In the genomic region with DNA sequence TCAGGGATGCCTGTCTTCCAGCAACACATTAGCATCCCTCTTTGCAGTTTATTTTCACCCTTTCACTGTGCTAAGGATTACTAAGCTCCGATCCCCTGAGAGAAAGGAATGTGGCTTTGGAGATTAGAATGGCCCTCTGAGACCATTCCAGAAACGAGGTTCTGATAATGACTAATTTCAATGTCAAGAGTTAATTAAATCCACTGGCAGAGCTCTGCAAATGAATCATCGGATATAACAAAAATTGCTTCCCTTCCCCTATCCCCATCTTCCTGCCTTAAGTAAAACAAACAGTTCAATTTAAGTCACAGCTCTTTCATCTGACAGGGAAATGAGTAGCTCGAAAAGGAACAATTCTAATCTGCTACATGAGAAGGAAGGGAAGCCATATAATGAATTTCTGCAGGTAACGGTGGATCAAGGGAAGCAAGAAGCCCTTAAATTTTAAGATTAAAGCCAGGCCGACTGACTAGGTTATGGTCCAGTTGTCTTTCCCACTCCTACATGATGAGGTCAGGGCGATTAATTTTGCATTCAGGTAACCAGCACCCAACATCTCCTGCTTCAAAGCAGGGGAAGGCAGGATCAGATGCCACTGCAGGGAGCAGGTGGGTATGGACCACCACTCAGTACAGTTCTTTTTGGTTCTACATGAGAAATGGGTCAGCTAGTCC, we compare ENCODE assay signal across 12 cellular contexts. TPM values are rescaled to one million over a fixed set of nuclear protein-coding genes. Genes with fewer than 3 reads are reported as not detected.
DNase-seq lines count a peak whose midpoint lies in the region; FAIRE-seq and TF ChIP-seq lines count a peak whose summit lies in the region.
"Had no signal": no experiment of that assay in that cellular context is flagged by ENCODE, and none has a peak within 500 bp of the region (broad histone marks: within the 10 kb centered on the region; RNA-seq: fewer than 3 reads in every experiment).

No MANE protein-coding gene starts in this region.

- H4K20me1 ChIP-seq in PC-9 (ENCODE audit: insufficient read depth): no peaks in the 10 kb centered on the region
- H4K20me1 ChIP-seq in endothelial cell of umbilical vein (replicated peaks; ENCODE audit: control insufficient read depth, extremely low read depth, insufficient read depth, low read length): no peaks in the 10 kb centered on the region

- peak; percentile 100 for FAIRE-seq in G401.6 (lab: Jason Lieb, UNC)
- peak; percentile 89 for FAIRE-seq in endothelial cell of umbilical vein (lab: Jason Lieb, UNC)

- H3K27ac ChIP-seq in PC-9: peak overlapping the region; percentile 91
- H3K27ac ChIP-seq in endothelial cell of umbilical vein (ENCODE audit: insufficient read depth, low read depth, low read length): peak overlapping the region; percentile 56
- H3K27ac ChIP-seq: ascending aorta, heart left ventricle had no signal

- CTCF ChIA-PET in PC-9 (lab: Charles Lee): no interaction called here
- CTCF ChIA-PET in endothelial cell of umbilical vein (lab: Charles Lee): interaction anchor here (0.8 to 7.6 kb wide), 15 partner anchors 8 to 118 kb away, joined by 3 to 67 read pairs (median 5); a partner anchor contains a TSS
- CTCF ChIA-PET in GM10248 (lab: Yijun Ruan, JAX): interaction anchor here (0.9 to 1.8 kb wide), 9 partner anchors 9 to 81 kb away, joined by 3 to 9 read pairs (median 4); no protein-coding TSS in a partner anchor

- POLR2A ChIA-PET in PC-9 (lab: Charles Lee; ENCODE audit: unreplicated experiment) (interaction anchor here (0.6 to 0.8 kb wide), 2 partner anchors 190 to 631 kb away, joined by 5 to 8 read pairs; no protein-coding TSS in a partner anchor), endothelial cell of umbilical vein (lab: Charles Lee) (interaction anchor here (0.7 to 1.4 kb wide), 2 partner anchors 14 to 15 kb away, joined by 4 to 6 read pairs; no protein-coding TSS in a partner anchor), GM10248 (lab: Yijun Ruan, JAX) (no interaction called here)

- H3K4me1 ChIP-seq in PC-9 (replicated peaks; ENCODE audit: insufficient read depth) (peaks cover 86% of the 10 kb centered on the region), endothelial cell of umbilical vein (ENCODE audit: control insufficient read depth, extremely low read depth, insufficient read depth, low read length) (peaks cover 65% of the 10 kb centered on the region)
- H3K4me1 ChIP-seq: ascending aorta had no signal

- no peaks in the 10 kb centered on the region for H3K9me2 ChIP-seq in PC-9 (ENCODE audit: insufficient read depth)

- BruUV-seq in PC-9 (replicated peaks; lab: Mats Ljungman, UMichigan) (no TSS peak), endothelial cell of umbilical vein (replicated peaks; lab: Mats Ljungman, UMichigan) (TSS peak; percentile 11)

- peaks cover 70% of the 10 kb centered on the region for H3F3A ChIP-seq in PC-9 (ENCODE audit: insufficient read depth, low read depth)

- TF ChIP-seq CTCF in PC-9 (conservative IDR thresholded peaks at IDR 0.05): no peak
- TF ChIP-seq CTCF in endothelial cell of umbilical vein (IDR thresholded peaks at IDR 0.05; ENCODE audit: extremely low read depth in 1 of 2, insufficient read depth in 1 of 2, low read depth in 1 of 2, low read length in 2 of 2): no peak
- TF ChIP-seq CTCF in GM10248 (IDR thresholded peaks at IDR 0.05; ENCODE audit: control extremely low read depth, extremely low read depth, low read depth, missing control alignments): no peak

- H3K36me3 ChIP-seq in PC-9 (ENCODE audit: low read depth): peaks cover 48% of the 10 kb centered on the region
- H3K36me3 ChIP-seq in endothelial cell of umbilical vein (ENCODE audit: control insufficient read depth in 2 of 2, extremely low read depth in 1 of 2, insufficient read depth in 2 of 2, low read length in 2 of 2): peaks cover 0 to 10% of the 10 kb centered on the region in 2 experiments
- H3K36me3 ChIP-seq: ascending aorta, heart left ventricle had no signal

- dilution Hi-C loops in endothelial cell of umbilical vein (cut with MboI; ENCODE audit: extremely low pct_ligation_motif_present, low sequenced_read_pairs): no loop called here

- H3K9me1 ChIP-seq in endothelial cell of umbilical vein (replicated peaks; ENCODE audit: control insufficient read depth, extremely low read depth, insufficient read depth, low read length): no peaks in the 10 kb centered on the region

- DNase-seq in PC-9 (peak in 1 of 2 experiments; percentile 94), endothelial cell of umbilical vein (ENCODE audit: low read depth, low spot score) (peak; percentile 88), non-pigmented ciliary epithelial cell (ENCODE audit: low read depth) (peak; percentile 70), HT-29 (ENCODE audit: low spot score) (no peak), UCSD-AML1 (lab: John Stamatoyannopoulos, UW; ENCODE audit: unreplicated experiment) (no peak), GM10248 (ENCODE audit: extremely low spot score) (no peak)
- DNase-seq in activated CD4-positive, CD25-positive, alpha-beta regulatory T cell treated with anti-CD3 and anti-CD28 coated beads, Interleukin-2, amount 50 U/mL, for 72 hours: no peak
- DNase-seq: heart left ventricle; stimulated activated CD4-positive, alpha-beta T cell treated with anti-CD3 and anti-CD28 coated beads, Interleukin-12 subunit alpha, Interleukin-12 subunit beta, amount 100 ng/mL, for 4 hours; stimulated activated naive CD4-positive, alpha-beta T cell had no signal

- intact Hi-C loops in PC-9 (cut with micrococcal nuclease; ENCODE audit: unreplicated experiment) (loop anchor here (10.0 kb wide), 1 partner anchor 165 kb away; a partner anchor contains a TSS), endothelial cell of umbilical vein (cut with micrococcal nuclease) (loop anchor here (1.0 to 2.0 kb wide), 3 partner anchors 8 to 121 kb away; a partner anchor contains a TSS)

- H3K9ac ChIP-seq in endothelial cell of umbilical vein (replicated peaks; ENCODE audit: extremely low read depth, insufficient read depth, low read length): peak overlapping the region; percentile 29

- no peaks in the 10 kb centered on the region for H3K9me3 ChIP-seq in PC-9 (ENCODE audit: insufficient read depth, low read depth)
- no peaks in the 10 kb centered on the region for H3K9me3 ChIP-seq in endothelial cell of umbilical vein (replicated peaks; ENCODE audit: control insufficient read depth, insufficient read depth, low read length)
- H3K9me3 ChIP-seq: ascending aorta, heart left ventricle had no signal

- H3K4me3 ChIP-seq in PC-9 (peak overlapping the region; percentile 20; the same call in 1 of the 2 replicates), endothelial cell of umbilical vein (replicated peaks in 1 of 3; ENCODE audit: insufficient read depth in 1 of 3, low read depth in 1 of 3, low read length in 3 of 3) (no peak overlapping the region)
- H3K4me3 ChIP-seq: ascending aorta, heart left ventricle had no signal

- peaks cover 77% of the 10 kb centered on the region for H3K79me2 ChIP-seq in PC-9 (ENCODE audit: low read depth)
- H3K79me2 ChIP-seq in endothelial cell of umbilical vein (ENCODE audit: control insufficient read depth, insufficient read depth, low read length): peaks cover 41% of the 10 kb centered on the region

- H3K27me3 ChIP-seq in PC-9 (ENCODE audit: insufficient read depth, low read depth) (no peaks in the 10 kb centered on the region), endothelial cell of umbilical vein (ENCODE audit: control insufficient read depth in 2 of 2, insufficient read depth in 2 of 2, low read length in 2 of 2) (no peaks in the 10 kb centered on the region)
- H3K27me3 ChIP-seq: ascending aorta had no signal

- no peak overlapping the region for H2AFZ ChIP-seq in PC-9
- no peak overlapping the region for H2AFZ ChIP-seq in endothelial cell of umbilical vein (ENCODE audit: low read depth, low read length)

- TF ChIP-seq POLR2A in endothelial cell of umbilical vein (IDR thresholded peaks at IDR 0.05; ENCODE audit: low read depth, low read length): no peak

- peak overlapping the region; percentile 60 for H3K4me2 ChIP-seq in PC-9
- peak overlapping the region; percentile 72 for H3K4me2 ChIP-seq in endothelial cell of umbilical vein (ENCODE audit: insufficient read depth, low read length)

TF ChIP-seq in endothelial cell of umbilical vein, 7 proteins besides CTCF, POLR2A, EP300 and RAD21:
- TF ChIP-seq, protein P1, sequence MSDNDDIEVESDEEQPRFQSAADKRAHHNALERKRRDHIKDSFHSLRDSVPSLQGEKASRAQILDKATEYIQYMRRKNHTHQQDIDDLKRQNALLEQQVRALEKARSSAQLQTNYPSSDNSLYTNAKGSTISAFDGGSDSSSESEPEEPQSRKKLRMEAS (IDR thresholded peaks at IDR 0.05; ENCODE audit: insufficient read depth, insufficient read length): no peak
- TF ChIP-seq POLR2AphosphoS5 (IDR thresholded peaks at IDR 0.05; ENCODE audit: insufficient read depth, low read depth, low read length) (peak; percentile 84), JUN (IDR thresholded peaks at IDR 0.05; ENCODE audit: borderline replicate concordance, insufficient read depth, insufficient read length, low read depth) (peak; percentile 88), GATA2 (IDR thresholded peaks at IDR 0.05; ENCODE audit: insufficient read depth, insufficient read length, low read depth, low read length) (peak; percentile 85), MYC (IDR thresholded peaks at IDR 0.05; ENCODE audit: low read depth, low read length) (no peak), FOS (IDR thresholded peaks at IDR 0.05; ENCODE audit: borderline replicate concordance, insufficient read depth, low read length) (peak; percentile 96), EZH2 (IDR thresholded peaks at IDR 0.05; ENCODE audit: borderline replicate concordance, low read depth, low read length, severe bottlenecking) (no peak)

RNA-seq across cellular contexts. Expression of a gene that starts 50.5 kb away (rescaled TPM):
- total RNA-seq in PC-9 (2021) (105 and 133 TPM in 2 replicates), endothelial cell of umbilical vein (58.4 and 62.6 TPM in 2 replicates)
- 53.4 and 68.0 TPM in 2 replicates for polyA plus RNA-seq in endothelial cell of umbilical vein
- 47.7 and 57.8 TPM in 2 replicates for polyA plus RNA-seq in endothelial cell of umbilical vein (2011; cell fraction: cytosol; rRNA removed)
- polyA plus RNA-seq in endothelial cell of umbilical vein (2011; cell fraction: nucleus; rRNA removed): 20.9 and 26.8 TPM in 2 replicates
- polyA plus RNA-seq in endothelial cell of umbilical vein (2012): 42.5 and 45.7 TPM in 2 replicates
- 22.1 and 25.1 TPM in 2 replicates for polyA minus RNA-seq in endothelial cell of umbilical vein
- polyA minus RNA-seq in endothelial cell of umbilical vein (2011; cell fraction: cytosol; rRNA and poly(A)+ RNA removed): 47.5 TPM
- 6.4 and 7.0 TPM in 2 replicates for polyA minus RNA-seq in endothelial cell of umbilical vein (2011; cell fraction: nucleus; rRNA and poly(A)+ RNA removed)
- total RNA-seq in HT-29 (2014; rRNA removed; shearing (Covaris generic)): 236 TPM in 2 replicates

Comparison
In these comparisons a context has a peak if more than half of its experiments do, and no peak if none do; other contexts are left out.
1. DNase-seq: peak in endothelial cell of umbilical vein (single experiment) and non-pigmented ciliary epithelial cell (single experiment); none in activated CD4-positive, CD25-positive, alpha-beta regulatory T cell treated with anti-CD3 and anti-CD28 coated beads, Interleukin-2, amount 50 U/mL, for 72 hours (single experiment), HT-29 (single experiment), UCSD-AML1 (single experiment) and GM10248 (single experiment).